6 cellular contexts compared by ENCODE assay signal in the genomic region with DNA sequence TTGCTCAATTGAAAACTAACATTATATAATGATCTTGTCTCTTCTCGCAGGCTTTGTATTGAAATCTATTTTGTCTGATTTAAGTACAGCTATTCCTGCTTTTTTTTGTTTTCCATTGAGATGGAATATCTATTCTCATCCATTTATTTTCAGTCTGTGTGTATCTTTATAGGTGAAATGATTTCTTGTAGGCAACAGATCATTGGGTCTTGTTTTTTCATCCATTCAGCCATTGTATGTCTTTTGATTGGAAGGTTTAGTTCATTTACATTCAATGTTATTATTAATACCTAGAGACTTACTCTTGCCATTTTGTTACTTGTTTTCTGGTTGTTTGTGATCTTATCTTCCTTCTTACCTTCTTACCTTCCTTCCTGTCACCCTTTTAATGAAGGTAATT.
"Had no signal": no experiment of that assay in that cellular context is flagged by ENCODE, and none has a peak within 500 bp of the region (broad histone marks: within the 10 kb centered on the region; RNA-seq: fewer than 3 reads in every experiment).

No MANE protein-coding gene starts in this region.

- H3K27ac Mint-ChIP-seq: GM23338, H9, HFFc6 had no signal

- H3K9me3 ChIP-seq: HAP-1 had no signal

- H3K27ac ChIP-seq: GM23248 had no signal

- H3K36me3 ChIP-seq: HAP-1 had no signal

- H3K4me3 ChIP-seq: GM23248, GM23338, HAP-1 had no signal

- H3K4me3 Mint-ChIP-seq: GM23338, H9, HFFc6 had no signal

- H3K4me1 ChIP-seq: HAP-1 had no signal

- ATAC-seq: GM23338, HCT116 had no signal
